1 cellular context compared by ENCODE assay signal in the genomic region with DNA sequence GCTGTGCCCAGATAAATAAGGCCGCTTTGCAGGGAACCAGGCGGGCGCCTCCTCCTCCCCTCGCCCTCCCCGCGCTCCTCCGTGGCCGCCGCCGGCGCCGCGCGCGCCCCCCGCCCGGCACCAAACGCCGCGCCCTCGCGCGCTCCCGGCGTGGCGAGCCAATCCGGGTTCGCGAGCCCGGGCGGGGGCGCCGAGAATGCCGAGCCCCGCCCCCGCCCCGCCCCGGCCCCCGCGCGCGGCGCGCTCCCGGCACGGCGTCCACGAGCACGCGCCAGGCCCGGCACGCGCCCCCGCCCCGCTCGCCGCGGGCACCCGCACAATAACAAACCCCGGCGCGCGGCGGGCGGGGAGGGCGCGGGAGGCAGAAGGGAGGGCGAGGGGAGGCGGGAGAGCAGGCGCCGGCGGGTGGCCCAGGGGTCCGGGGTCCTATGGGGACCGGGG.
TF ChIP-seq lines count a peak whose summit lies in the region.

A gene with protein sequence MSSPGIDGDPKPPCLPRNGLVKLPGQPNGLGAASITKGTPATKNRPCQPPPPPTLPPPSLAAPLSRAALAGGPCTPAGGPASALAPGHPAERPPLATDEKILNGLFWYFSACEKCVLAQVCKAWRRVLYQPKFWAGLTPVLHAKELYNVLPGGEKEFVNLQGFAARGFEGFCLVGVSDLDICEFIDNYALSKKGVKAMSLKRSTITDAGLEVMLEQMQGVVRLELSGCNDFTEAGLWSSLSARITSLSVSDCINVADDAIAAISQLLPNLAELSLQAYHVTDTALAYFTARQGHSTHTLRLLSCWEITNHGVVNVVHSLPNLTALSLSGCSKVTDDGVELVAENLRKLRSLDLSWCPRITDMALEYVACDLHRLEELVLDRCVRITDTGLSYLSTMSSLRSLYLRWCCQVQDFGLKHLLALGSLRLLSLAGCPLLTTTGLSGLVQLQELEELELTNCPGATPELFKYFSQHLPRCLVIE (minus strand): TSS at position 54 of the 441 bp plus-strand sequence. CDS start 8,396 bp downstream, outside the sequence.

TF ChIP-seq in SK-N-SH, 30 proteins besides CTCF, POLR2A, EP300 and RAD21:
- TF ChIP-seq TEAD4 (IDR thresholded peaks at IDR 0.05; ENCODE audit: borderline replicate concordance, insufficient read depth), result no peak
- no peak for TF ChIP-seq NRF1 (IDR thresholded peaks at IDR 0.05; ENCODE audit: low read depth, low read length)
- no peak for TF ChIP-seq FOSL2 (IDR thresholded peaks at IDR 0.05; ENCODE audit: borderline replicate concordance, low read depth)
- no peak for TF ChIP-seq TAF1 (IDR thresholded peaks at IDR 0.05; ENCODE audit: borderline replicate concordance, low read depth, low read length)
- no peak for TF ChIP-seq EZH2phosphoT487 (IDR thresholded peaks at IDR 0.05; ENCODE audit: borderline replicate concordance, low read depth)
- no peak for TF ChIP-seq SIN3A (IDR thresholded peaks at IDR 0.05; ENCODE audit: borderline replicate concordance, low read depth, low read length)
- no peak for TF ChIP-seq RFX5 (IDR thresholded peaks at IDR 0.05; ENCODE audit: low read length)
- TF ChIP-seq GATA2 (CRISPR knock-in tag; IDR thresholded peaks at IDR 0.05), result no peak
- TF ChIP-seq, protein P1, sequence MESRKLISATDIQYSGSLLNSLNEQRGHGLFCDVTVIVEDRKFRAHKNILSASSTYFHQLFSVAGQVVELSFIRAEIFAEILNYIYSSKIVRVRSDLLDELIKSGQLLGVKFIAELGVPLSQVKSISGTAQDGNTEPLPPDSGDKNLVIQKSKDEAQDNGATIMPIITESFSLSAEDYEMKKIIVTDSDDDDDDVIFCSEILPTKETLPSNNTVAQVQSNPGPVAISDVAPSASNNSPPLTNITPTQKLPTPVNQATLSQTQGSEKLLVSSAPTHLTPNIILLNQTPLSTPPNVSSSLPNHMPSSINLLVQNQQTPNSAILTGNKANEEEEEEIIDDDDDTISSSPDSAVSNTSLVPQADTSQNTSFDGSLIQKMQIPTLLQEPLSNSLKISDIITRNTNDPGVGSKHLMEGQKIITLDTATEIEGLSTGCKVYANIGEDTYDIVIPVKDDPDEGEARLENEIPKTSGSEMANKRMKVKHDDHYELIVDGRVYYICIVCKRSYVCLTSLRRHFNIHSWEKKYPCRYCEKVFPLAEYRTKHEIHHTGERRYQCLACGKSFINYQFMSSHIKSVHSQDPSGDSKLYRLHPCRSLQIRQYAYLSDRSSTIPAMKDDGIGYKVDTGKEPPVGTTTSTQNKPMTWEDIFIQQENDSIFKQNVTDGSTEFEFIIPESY (IDR thresholded peaks at IDR 0.05; ENCODE audit: borderline replicate concordance, low read depth), result no peak
- no peak for TF ChIP-seq GABPA (IDR thresholded peaks at IDR 0.05; ENCODE audit: low read depth)
- no peak for TF ChIP-seq RCOR1 (IDR thresholded peaks at IDR 0.05; ENCODE audit: low read length)
- TF ChIP-seq, protein P2, sequence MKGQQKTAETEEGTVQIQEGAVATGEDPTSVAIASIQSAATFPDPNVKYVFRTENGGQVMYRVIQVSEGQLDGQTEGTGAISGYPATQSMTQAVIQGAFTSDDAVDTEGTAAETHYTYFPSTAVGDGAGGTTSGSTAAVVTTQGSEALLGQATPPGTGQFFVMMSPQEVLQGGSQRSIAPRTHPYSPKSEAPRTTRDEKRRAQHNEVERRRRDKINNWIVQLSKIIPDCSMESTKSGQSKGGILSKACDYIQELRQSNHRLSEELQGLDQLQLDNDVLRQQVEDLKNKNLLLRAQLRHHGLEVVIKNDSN (IDR thresholded peaks at IDR 0.05; ENCODE audit: borderline replicate concordance, low read depth), result no peak
- TF ChIP-seq MEF2A (IDR thresholded peaks at IDR 0.05; ENCODE audit: borderline replicate concordance, low read depth), result no peak
- no peak for TF ChIP-seq IRF3 (IDR thresholded peaks at IDR 0.05; ENCODE audit: low read depth, low read length)
